Comparison of ENCODE assay signal across 8 cellular contexts in the genomic region with DNA sequence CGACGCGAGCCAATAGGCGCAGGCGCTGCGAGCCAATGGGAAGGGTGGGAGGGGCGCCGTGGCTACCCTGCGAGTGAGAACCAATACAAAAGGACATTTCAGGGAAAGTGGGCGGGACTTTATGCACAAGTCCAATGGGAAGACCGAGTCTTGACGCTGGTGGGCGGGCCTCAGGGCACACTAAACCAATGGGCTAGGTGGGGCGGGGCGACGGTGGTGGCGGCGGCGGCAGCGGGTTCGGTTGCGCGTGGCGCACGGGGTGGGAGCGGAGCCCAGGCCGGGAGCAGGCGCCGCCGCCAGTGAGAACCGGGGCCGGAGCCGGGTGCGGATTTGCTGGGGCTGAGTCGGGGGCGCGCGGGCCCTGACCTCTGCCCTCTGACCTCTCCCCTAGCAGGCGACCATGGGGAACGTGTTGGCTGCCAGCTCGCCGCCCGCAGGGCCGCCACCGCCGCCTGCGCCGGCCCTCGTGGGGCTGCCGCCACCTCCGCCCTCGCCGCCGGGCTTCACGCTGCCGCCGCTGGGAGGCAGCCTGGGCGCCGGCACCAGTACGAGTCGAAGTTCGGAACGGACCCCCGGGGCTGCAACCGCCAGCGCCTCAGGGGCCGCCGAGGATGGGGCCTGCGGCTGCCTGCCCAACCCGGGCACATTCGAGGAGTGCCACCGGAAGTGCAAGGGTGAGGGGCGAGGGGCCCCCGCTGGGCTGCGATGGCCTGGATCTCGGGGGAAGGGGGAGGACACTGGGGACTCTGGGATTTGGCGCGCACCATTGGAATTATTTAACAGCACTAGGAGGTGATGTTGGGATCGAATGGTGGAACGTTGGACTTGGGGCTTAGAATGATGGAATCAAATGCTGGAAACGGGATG. TPM values are rescaled to one million over a fixed set of nuclear protein-coding genes. Genes with fewer than 3 reads are reported as not detected.
DNase-seq lines count a peak whose midpoint lies in the region; ATAC-seq, FAIRE-seq and TF ChIP-seq lines count a peak whose summit lies in the region.

Gene TOMM40, plus strand, starts transcription at position 239 of the 867 bp plus-strand sequence. Its CDS starts 162 bp downstream, at position 401.

- no peaks in the 10 kb centered on the region for H3K9me3 ChIP-seq in BE2C
- no peaks in the 10 kb centered on the region for H3K9me3 ChIP-seq in HUES48 (ENCODE audit: control insufficient read depth, insufficient read depth, low read length)
- H3K9me3 ChIP-seq in body of pancreas = no peaks in the 10 kb centered on the region
- no peaks in the 10 kb centered on the region for H3K9me3 ChIP-seq in keratinocyte (ENCODE audit: control insufficient read depth, low read depth, low read length)

- peaks cover 7% of the 10 kb centered on the region for H4K20me1 ChIP-seq in keratinocyte (ENCODE audit: control insufficient read depth, extremely low read depth, insufficient read depth, low read length)

- H2AFZ ChIP-seq in keratinocyte (ENCODE audit: control insufficient read depth, low read length) = peak within 1 kb of the TSS; percentile 86

- ATAC-seq in body of pancreas = no peak

- 0% methylated on average over 17 to 65 of the region's 81 CpGs for WGBS in body of pancreas, 2 donors

- H3K27ac ChIP-seq in HUES48 (ENCODE audit: low read depth, low read length) (peak within 1 kb of the TSS; percentile 93), body of pancreas (peak within 1 kb of the TSS; percentile 75 to 98 (median 96)), keratinocyte (ENCODE audit: control insufficient read depth, insufficient read depth, low read length) (peak within 1 kb of the TSS; percentile 78)

- peak; percentile 66 for TF ChIP-seq POLR2A in GM18951 (IDR thresholded peaks at IDR 0.05; ENCODE audit: extremely low read depth, insufficient read depth, insufficient read length)
- TF ChIP-seq POLR2A in body of pancreas (IDR thresholded peaks at IDR 0.05) = peak; percentile 31 to 47 (median 37)

- H3K4me2 ChIP-seq in keratinocyte (ENCODE audit: control insufficient read depth, extremely low read depth, insufficient read depth, low read depth, low read length) = peak within 1 kb of the TSS; percentile 87

- in situ Hi-C loops in GM18951 (cut with MboI; ENCODE audit: low sequenced_read_pairs, unreplicated experiment) = no loop called here

- no peak for TF ChIP-seq CTCF in BE2C (IDR thresholded peaks at IDR 0.05; ENCODE audit: low read depth, low read length)
- TF ChIP-seq CTCF in body of pancreas (IDR thresholded peaks at IDR 0.05) = no peak
- TF ChIP-seq CTCF in keratinocyte (optimal IDR thresholded peaks at IDR 0.05 in 1 of 3, IDR thresholded peaks at IDR 0.05 in 1 of 3, conservative IDR thresholded peaks at IDR 0.05 in 1 of 3; ENCODE audit: extremely low read depth in 1 of 3, insufficient read depth in 2 of 3, low read length in 3 of 3) = no peak

- intact Hi-C loops in body of pancreas (cut with DNase I) = no loop called here

- H3K4me3 ChIP-seq in BE2C (ENCODE audit: low read depth, low read length) = peak within 1 kb of the TSS; percentile 97
- H3K4me3 ChIP-seq in HUES48 (ENCODE audit: low read depth, low read length) = peak within 1 kb of the TSS; percentile 91
- peak within 1 kb of the TSS; percentile 35 to 82 for H3K4me3 ChIP-seq in body of pancreas
- H3K4me3 ChIP-seq in keratinocyte (ENCODE audit: control insufficient read depth in 2 of 3, extremely low read depth in 1 of 3, insufficient read depth in 2 of 3, low read depth in 1 of 3, low read length in 3 of 3) = peak within 1 kb of the TSS; percentile 72 to 99 (median 97)

- no peaks in the 10 kb centered on the region for H3K4me1 ChIP-seq in BE2C
- H3K4me1 ChIP-seq in HUES48 (ENCODE audit: control insufficient read depth, insufficient read depth, low read length) = 0 out of 2 replicates have a peak, but pooled peaks cover 4% of the 10 kb centered on the region
- peaks cover 23% of the 10 kb centered on the region for H3K4me1 ChIP-seq in body of pancreas
- H3K4me1 ChIP-seq in keratinocyte (ENCODE audit: control insufficient read depth, extremely low read depth, insufficient read depth, low read length) = peaks cover 17% of the 10 kb centered on the region

- H3K27me3 ChIP-seq in BE2C (no peaks in the 10 kb centered on the region), HUES48 (ENCODE audit: control insufficient read depth, insufficient read depth, low read length) (no peaks in the 10 kb centered on the region), body of pancreas (no peaks in the 10 kb centered on the region), keratinocyte (ENCODE audit: control insufficient read depth, extremely low read depth, insufficient read depth, low read length) (no peaks in the 10 kb centered on the region)

- H3K9ac ChIP-seq in HUES48 (ENCODE audit: low read depth, low read length) = peak within 1 kb of the TSS; percentile 94
- peak within 1 kb of the TSS; percentile 93 for H3K9ac ChIP-seq in keratinocyte (ENCODE audit: control insufficient read depth, extremely low read depth, insufficient read depth, low read length)

- no peaks in the 10 kb centered on the region for H3K9me1 ChIP-seq in keratinocyte (ENCODE audit: control insufficient read depth, extremely low read depth, insufficient read depth, low read length)

- FAIRE-seq in keratinocyte (lab: Jason Lieb, UNC) = no peak

- dilution Hi-C loops in keratinocyte (cut with MboI; ENCODE audit: extremely low pct_ligation_motif_present, low sequenced_read_pairs) = no loop called here

- DNase-seq in BE2C = no peak
- DNase-seq in SHP77 treated with DMSO at 0.1 percent for 48 hours (lab: John Stamatoyannopoulos, UW) = peak; percentile 100
- DNase-seq in body of pancreas = peak in 3 of 4 donors; percentile 100
- DNase-seq in keratinocyte (ENCODE audit: low read depth, low spot score) = no peak
- peak; percentile 99 for DNase-seq in stimulated activated CD4-positive, alpha-beta T cell treated with anti-CD3 and anti-CD28 coated beads, Interleukin-2, amount 100 ng/mL, for 48 hours
- DNase-seq in SW 1271 (lab: John Stamatoyannopoulos, UW) = no peak

- H3K79me2 ChIP-seq in keratinocyte (ENCODE audit: control insufficient read depth, insufficient read depth, low read length) = peaks cover 45% of the 10 kb centered on the region

- H3K36me3 ChIP-seq in BE2C (peaks cover 41% of the 10 kb centered on the region), HUES48 (ENCODE audit: control insufficient read depth, insufficient read depth, low read length) (peaks cover 62% of the 10 kb centered on the region), body of pancreas (replicated peaks in 1 of 2; ENCODE audit: insufficient read depth in 1 of 2, low read depth in 2 of 2) (peaks cover 6 to 14% of the 10 kb centered on the region in 2 donors), keratinocyte (ENCODE audit: control insufficient read depth in 2 of 2, extremely low read depth in 1 of 2, insufficient read depth in 2 of 2, low read length in 2 of 2) (peaks cover 26 to 36% of the 10 kb centered on the region in 2 experiments)

RNA-seq across cellular contexts. Expression of gene TOMM40, which starts in this region (rescaled TPM):
- polyA plus RNA-seq in BE2C (2012; ENCODE audit: insufficient read depth, insufficient read length, low read depth) = 239 TPM
- 10 to 100 TPM; 19.7 to 34.3 TPM for total RNA-seq in body of pancreas
- polyA plus RNA-seq in keratinocyte = 46.9 to 92.1 TPM (median 56.0 TPM) in 3 replicates
- polyA plus RNA-seq in keratinocyte (2011; ENCODE audit: low read depth) = 16.4 TPM
- 36.5 and 67.4 TPM in 2 replicates for polyA plus RNA-seq in keratinocyte (2011; cell fraction: cytosol; rRNA removed)
- 34.9 and 41.4 TPM in 2 replicates for polyA plus RNA-seq in keratinocyte (2011; cell fraction: nucleus; rRNA removed)
- 31.8 and 89.9 TPM in 2 replicates for polyA plus RNA-seq in keratinocyte (2012; ENCODE audit: low replicate concordance)
- polyA minus RNA-seq in keratinocyte = 37.7 to 134 TPM (median 38.3 TPM) in 3 replicates
- 41.4 TPM for polyA minus RNA-seq in keratinocyte (2011; cell fraction: cytosol; rRNA and poly(A)+ RNA removed)
- 18.8 and 19.3 TPM in 2 replicates for polyA minus RNA-seq in keratinocyte (2011; cell fraction: nucleus; rRNA and poly(A)+ RNA removed)

Comparison
In these comparisons a context has a peak if more than half of its experiments do, and no peak if none do; other contexts are left out.
1. DNase-seq: peak in SHP77 treated with DMSO at 0.1 percent for 48 hours (single experiment), body of pancreas (3 of 4) and stimulated activated CD4-positive, alpha-beta T cell treated with anti-CD3 and anti-CD28 coated beads, Interleukin-2, amount 100 ng/mL, for 48 hours (2 of 2); none in BE2C (single experiment), keratinocyte (single experiment) and SW 1271 (0 of 2).
2. Peak in every context shown above with its lines, with median percentiles within 50 percentile points of each other: H3K4me3 ChIP-seq and H3K27ac ChIP-seq.